Comparison of ENCODE assay signal across 17 cellular contexts in the genomic region with DNA sequence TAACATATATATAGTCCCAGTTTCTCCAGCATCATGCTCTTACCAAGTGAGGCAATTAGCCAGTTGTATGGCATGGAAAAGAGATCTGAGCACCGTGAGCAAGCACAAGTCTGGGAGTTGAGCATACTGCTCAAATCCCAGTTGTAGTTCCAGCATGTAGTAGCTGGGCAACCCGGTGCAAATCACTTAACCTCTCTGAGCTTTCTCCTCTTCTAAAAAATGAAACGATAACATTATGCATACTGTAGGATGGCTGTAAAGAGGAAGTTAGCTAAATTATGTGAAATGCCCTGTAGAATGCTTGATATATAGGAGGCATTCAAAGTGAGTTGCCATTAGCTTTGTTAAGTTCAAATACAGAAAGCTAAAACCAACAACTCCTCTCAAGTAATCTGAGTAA.
DNase-seq lines count a peak whose midpoint lies in the region; ATAC-seq and TF ChIP-seq lines count a peak whose summit lies in the region.
"Had no signal": no experiment of that assay in that cellular context is flagged by ENCODE, and none has a peak within 500 bp of the region (broad histone marks: within the 10 kb centered on the region; RNA-seq: fewer than 3 reads in every experiment).

No MANE protein-coding gene starts in this region.

- H4K20me1 ChIP-seq in SU-DHL-6 (ENCODE audit: low read depth, low read length) = no peaks in the 10 kb centered on the region

- TF ChIP-seq CTCF in SU-DHL-6 (IDR thresholded peaks at IDR 0.05; ENCODE audit: insufficient read depth, low read length, poor library complexity, severe bottlenecking) = no peak

- no peaks in the 10 kb centered on the region for H3K9me3 ChIP-seq in SU-DHL-6 (ENCODE audit: insufficient read depth, low read length)
- H3K9me3 ChIP-seq: SJSA1 had no signal

- peak overlapping the region; percentile 63 for H3K4me2 ChIP-seq in SU-DHL-6 (ENCODE audit: low read depth, low read length, poor library complexity, severe bottlenecking)

- H3K27ac ChIP-seq in SU-DHL-6 (ENCODE audit: low read depth, low read length) = peak overlapping the region; percentile 91
- H3K27ac ChIP-seq: SJSA1 had no signal

- H3K4me3 ChIP-seq in SU-DHL-6 (ENCODE audit: insufficient read depth, low read length, poor library complexity, severe bottlenecking) = peak overlapping the region; percentile 4
- H3K4me3 ChIP-seq: SJSA1 had no signal

- no peak for ATAC-seq in SK-N-SH treated with all-trans-retinoic acid at 6 μM for 48 hours
- no peak for ATAC-seq in GM18511 (IDR thresholded peaks at IDR 0.05; ENCODE audit: unreplicated experiment)

- H3K27me3 ChIP-seq in SU-DHL-6 (ENCODE audit: low read length) = no peaks in the 10 kb centered on the region
- H3K27me3 ChIP-seq: SJSA1 had no signal

- H3K36me3 ChIP-seq in SU-DHL-6 (ENCODE audit: low read length) = no peaks in the 10 kb centered on the region
- H3K36me3 ChIP-seq: SJSA1 had no signal

- no peaks in the 10 kb centered on the region for H3K9me2 ChIP-seq in SU-DHL-6 (replicated peaks; ENCODE audit: insufficient read depth, low read length)

- peak; percentile 17 for DNase-seq in SKM-1 treated with dmso at 0.1 percent for 144 hours (lab: John Stamatoyannopoulos, UW; ENCODE audit: unreplicated experiment)
- DNase-seq in SKM-1 (lab: John Stamatoyannopoulos, UW; ENCODE audit: unreplicated experiment) = no peak
- peak; percentile 51 for DNase-seq in NAMALWA (ENCODE audit: low spot score)
- no peak for DNase-seq in NCI-H82 (lab: John Stamatoyannopoulos, UW)
- no peak for DNase-seq in NCI-H2227 treated with DMSO at 0.1 percent for 48 hours (lab: John Stamatoyannopoulos, UW)
- DNase-seq: CD4-positive, alpha-beta T cell; DMS79 treated with DMSO at 0.1 percent for 48 hours; GDM1; GOT3; NCI-H1436; NCI-H2081; NCI-H526 treated with DMSO at 0.1 percent for 48 hours; RPMI8226 had no signal

- H3K79me2 ChIP-seq in SU-DHL-6 (ENCODE audit: insufficient read depth, low read length) = no peaks in the 10 kb centered on the region

- H3F3A ChIP-seq in SU-DHL-6 (ENCODE audit: insufficient read depth) = peaks cover 43% of the 10 kb centered on the region

- H2AFZ ChIP-seq in SU-DHL-6 (ENCODE audit: low read depth, low read length, severe bottlenecking) = peak overlapping the region; percentile 28

- peak overlapping the region; percentile 35 for H3K9ac ChIP-seq in SU-DHL-6 (ENCODE audit: low read length)

TF ChIP-seq in SK-N-SH treated with all-trans-retinoic acid at 6 μM for 48 hours, 23 proteins besides CTCF, POLR2A, EP300 and RAD21:
- TF ChIP-seq ESRRG (CRISPR knock-in tag; IDR thresholded peaks at IDR 0.05) (no peak), TCF4 (CRISPR knock-in tag; IDR thresholded peaks at IDR 0.05; ENCODE audit: borderline replicate concordance) (no peak), SNAI2 (CRISPR knock-in tag; IDR thresholded peaks at IDR 0.05) (no peak), ZC3H10 (CRISPR knock-in tag; IDR thresholded peaks at IDR 0.05) (no peak), PPARA (CRISPR knock-in tag; IDR thresholded peaks at IDR 0.05; ENCODE audit: borderline replicate concordance) (no peak), ISL1 (CRISPR knock-in tag; IDR thresholded peaks at IDR 0.05) (no peak), ZFP30 (CRISPR knock-in tag; IDR thresholded peaks at IDR 0.05) (no peak), ZNF70 (CRISPR knock-in tag; IDR thresholded peaks at IDR 0.05) (no peak), ZNF8 (CRISPR knock-in tag; IDR thresholded peaks at IDR 0.05) (no peak), BACH2 (CRISPR knock-in tag; IDR thresholded peaks at IDR 0.05; ENCODE audit: borderline replicate concordance) (no peak)
- TF ChIP-seq, protein P1, sequence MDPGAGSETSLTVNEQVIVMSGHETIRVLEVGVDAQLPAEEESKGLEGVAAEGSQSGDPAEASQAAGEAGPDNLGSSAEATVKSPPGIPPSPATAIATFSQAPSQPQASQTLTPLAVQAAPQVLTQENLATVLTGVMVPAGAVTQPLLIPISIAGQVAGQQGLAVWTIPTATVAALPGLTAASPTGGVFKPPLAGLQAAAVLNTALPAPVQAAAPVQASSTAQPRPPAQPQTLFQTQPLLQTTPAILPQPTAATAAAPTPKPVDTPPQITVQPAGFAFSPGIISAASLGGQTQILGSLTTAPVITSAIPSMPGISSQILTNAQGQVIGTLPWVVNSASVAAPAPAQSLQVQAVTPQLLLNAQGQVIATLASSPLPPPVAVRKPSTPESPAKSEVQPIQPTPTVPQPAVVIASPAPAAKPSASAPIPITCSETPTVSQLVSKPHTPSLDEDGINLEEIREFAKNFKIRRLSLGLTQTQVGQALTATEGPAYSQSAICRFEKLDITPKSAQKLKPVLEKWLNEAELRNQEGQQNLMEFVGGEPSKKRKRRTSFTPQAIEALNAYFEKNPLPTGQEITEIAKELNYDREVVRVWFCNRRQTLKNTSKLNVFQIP (CRISPR knock-in tag; IDR thresholded peaks at IDR 0.05; ENCODE audit: borderline replicate concordance, low read depth) = no peak
- TF ChIP-seq, protein P2, sequence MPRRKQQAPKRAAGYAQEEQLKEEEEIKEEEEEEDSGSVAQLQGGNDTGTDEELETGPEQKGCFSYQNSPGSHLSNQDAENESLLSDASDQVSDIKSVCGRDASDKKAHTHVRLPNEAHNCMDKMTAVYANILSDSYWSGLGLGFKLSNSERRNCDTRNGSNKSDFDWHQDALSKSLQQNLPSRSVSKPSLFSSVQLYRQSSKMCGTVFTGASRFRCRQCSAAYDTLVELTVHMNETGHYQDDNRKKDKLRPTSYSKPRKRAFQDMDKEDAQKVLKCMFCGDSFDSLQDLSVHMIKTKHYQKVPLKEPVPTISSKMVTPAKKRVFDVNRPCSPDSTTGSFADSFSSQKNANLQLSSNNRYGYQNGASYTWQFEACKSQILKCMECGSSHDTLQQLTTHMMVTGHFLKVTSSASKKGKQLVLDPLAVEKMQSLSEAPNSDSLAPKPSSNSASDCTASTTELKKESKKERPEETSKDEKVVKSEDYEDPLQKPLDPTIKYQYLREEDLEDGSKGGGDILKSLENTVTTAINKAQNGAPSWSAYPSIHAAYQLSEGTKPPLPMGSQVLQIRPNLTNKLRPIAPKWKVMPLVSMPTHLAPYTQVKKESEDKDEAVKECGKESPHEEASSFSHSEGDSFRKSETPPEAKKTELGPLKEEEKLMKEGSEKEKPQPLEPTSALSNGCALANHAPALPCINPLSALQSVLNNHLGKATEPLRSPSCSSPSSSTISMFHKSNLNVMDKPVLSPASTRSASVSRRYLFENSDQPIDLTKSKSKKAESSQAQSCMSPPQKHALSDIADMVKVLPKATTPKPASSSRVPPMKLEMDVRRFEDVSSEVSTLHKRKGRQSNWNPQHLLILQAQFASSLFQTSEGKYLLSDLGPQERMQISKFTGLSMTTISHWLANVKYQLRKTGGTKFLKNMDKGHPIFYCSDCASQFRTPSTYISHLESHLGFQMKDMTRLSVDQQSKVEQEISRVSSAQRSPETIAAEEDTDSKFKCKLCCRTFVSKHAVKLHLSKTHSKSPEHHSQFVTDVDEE (CRISPR knock-in tag; IDR thresholded peaks at IDR 0.05) = no peak
- TF ChIP-seq, protein P3, sequence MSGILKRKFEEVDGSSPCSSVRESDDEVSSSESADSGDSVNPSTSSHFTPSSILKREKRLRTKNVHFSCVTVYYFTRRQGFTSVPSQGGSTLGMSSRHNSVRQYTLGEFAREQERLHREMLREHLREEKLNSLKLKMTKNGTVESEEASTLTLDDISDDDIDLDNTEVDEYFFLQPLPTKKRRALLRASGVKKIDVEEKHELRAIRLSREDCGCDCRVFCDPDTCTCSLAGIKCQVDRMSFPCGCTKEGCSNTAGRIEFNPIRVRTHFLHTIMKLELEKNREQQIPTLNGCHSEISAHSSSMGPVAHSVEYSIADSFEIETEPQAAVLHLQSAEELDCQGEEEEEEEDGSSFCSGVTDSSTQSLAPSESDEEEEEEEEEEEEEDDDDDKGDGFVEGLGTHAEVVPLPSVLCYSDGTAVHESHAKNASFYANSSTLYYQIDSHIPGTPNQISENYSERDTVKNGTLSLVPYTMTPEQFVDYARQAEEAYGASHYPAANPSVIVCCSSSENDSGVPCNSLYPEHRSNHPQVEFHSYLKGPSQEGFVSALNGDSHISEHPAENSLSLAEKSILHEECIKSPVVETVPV (CRISPR knock-in tag; IDR thresholded peaks at IDR 0.05) = no peak
- TF ChIP-seq, protein P4, sequence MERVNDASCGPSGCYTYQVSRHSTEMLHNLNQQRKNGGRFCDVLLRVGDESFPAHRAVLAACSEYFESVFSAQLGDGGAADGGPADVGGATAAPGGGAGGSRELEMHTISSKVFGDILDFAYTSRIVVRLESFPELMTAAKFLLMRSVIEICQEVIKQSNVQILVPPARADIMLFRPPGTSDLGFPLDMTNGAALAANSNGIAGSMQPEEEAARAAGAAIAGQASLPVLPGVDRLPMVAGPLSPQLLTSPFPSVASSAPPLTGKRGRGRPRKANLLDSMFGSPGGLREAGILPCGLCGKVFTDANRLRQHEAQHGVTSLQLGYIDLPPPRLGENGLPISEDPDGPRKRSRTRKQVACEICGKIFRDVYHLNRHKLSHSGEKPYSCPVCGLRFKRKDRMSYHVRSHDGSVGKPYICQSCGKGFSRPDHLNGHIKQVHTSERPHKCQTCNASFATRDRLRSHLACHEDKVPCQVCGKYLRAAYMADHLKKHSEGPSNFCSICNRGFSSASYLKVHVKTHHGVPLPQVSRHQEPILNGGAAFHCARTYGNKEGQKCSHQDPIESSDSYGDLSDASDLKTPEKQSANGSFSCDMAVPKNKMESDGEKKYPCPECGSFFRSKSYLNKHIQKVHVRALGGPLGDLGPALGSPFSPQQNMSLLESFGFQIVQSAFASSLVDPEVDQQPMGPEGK (CRISPR knock-in tag; IDR thresholded peaks at IDR 0.05; ENCODE audit: borderline replicate concordance) = no peak
- TF ChIP-seq, protein P5, sequence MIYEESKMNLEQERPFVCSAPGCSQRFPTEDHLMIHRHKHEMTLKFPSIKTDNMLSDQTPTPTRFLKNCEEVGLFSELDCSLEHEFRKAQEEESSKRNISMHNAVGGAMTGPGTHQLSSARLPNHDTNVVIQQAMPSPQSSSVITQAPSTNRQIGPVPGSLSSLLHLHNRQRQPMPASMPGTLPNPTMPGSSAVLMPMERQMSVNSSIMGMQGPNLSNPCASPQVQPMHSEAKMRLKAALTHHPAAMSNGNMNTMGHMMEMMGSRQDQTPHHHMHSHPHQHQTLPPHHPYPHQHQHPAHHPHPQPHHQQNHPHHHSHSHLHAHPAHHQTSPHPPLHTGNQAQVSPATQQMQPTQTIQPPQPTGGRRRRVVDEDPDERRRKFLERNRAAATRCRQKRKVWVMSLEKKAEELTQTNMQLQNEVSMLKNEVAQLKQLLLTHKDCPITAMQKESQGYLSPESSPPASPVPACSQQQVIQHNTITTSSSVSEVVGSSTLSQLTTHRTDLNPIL (CRISPR knock-in tag; IDR thresholded peaks at IDR 0.05; ENCODE audit: low read depth) = no peak

Comparison
In these comparisons a context has a peak if more than half of its experiments do, and no peak if none do; other contexts are left out.
1. DNase-seq: peak in SKM-1 treated with dmso at 0.1 percent for 144 hours (single experiment) and NAMALWA (single experiment); none in SKM-1 (single experiment), NCI-H82 (single experiment) and NCI-H2227 treated with DMSO at 0.1 percent for 48 hours (single experiment).